Comparison of ENCODE assay signal across 8 cellular contexts in genomic region chr14:24081739-24082204, GRCh38. TPM values are rescaled to one million over a fixed set of nuclear protein-coding genes. Genes with fewer than 3 reads are reported as not detected.
A peak's percentile ranks its signal among the peaks of the same experiment; 100 is the strongest.
DNase-seq lines count a peak whose midpoint lies in the region; ATAC-seq and TF ChIP-seq lines count a peak whose summit lies in the region.

No MANE protein-coding gene starts in this region.

- TF ChIP-seq POLR2A in gastrocnemius medialis (IDR thresholded peaks at IDR 0.05) = no peak

- no peak for TF ChIP-seq CTCF in GM12875 (IDR thresholded peaks at IDR 0.05; ENCODE audit: borderline replicate concordance, insufficient read depth, low read depth, low read length)
- TF ChIP-seq CTCF in fibroblast of lung (conservative IDR thresholded peaks at IDR 0.05 in 1 of 2, IDR thresholded peaks at IDR 0.05 in 1 of 2; ENCODE audit: low read depth in 1 of 2, low read length in 2 of 2) = no peak
- TF ChIP-seq CTCF in gastrocnemius medialis (IDR thresholded peaks at IDR 0.05 in 4 of 5, conservative IDR thresholded peaks at IDR 0.05 in 1 of 5) = no peak
- TF ChIP-seq CTCF in GM13977 (IDR thresholded peaks at IDR 0.05; ENCODE audit: extremely low read depth, insufficient read depth, missing control alignments) = no peak

- H3K4me2 ChIP-seq in fibroblast of lung (ENCODE audit: extremely low read depth, insufficient read depth, low read length) = peak overlapping the region; percentile 81

- ATAC-seq in gastrocnemius medialis = no peak

- no peak overlapping the region for H3K9ac ChIP-seq in SK-N-MC (ENCODE audit: insufficient read length)
- no peak overlapping the region for H3K9ac ChIP-seq in fibroblast of lung (ENCODE audit: insufficient read depth, low read length)

- H3K4me1 ChIP-seq in fibroblast of lung (ENCODE audit: control insufficient read depth, extremely low read depth, insufficient read depth, low read length) = peaks cover 3% of the 10 kb centered on the region
- peaks cover 0 to 10% of the 10 kb centered on the region in 2 donors for H3K4me1 ChIP-seq in gastrocnemius medialis

- H3K27me3 ChIP-seq in fibroblast of lung (ENCODE audit: control insufficient read depth, insufficient read depth, low read length) (peaks cover 26% of the 10 kb centered on the region), gastrocnemius medialis (no peaks in the 10 kb centered on the region)

- in situ Hi-C loops in gastrocnemius medialis (cut with MboI; ENCODE audit: low sequenced_read_pairs in 4 of 4) = no loop called here
- in situ Hi-C loops in GM13977 (cut with MboI; ENCODE audit: low pct_unique_long_range_greater_than_20kb, low sequenced_read_pairs, unreplicated experiment) = loop anchor here (25.0 kb wide), 1 partner anchor 94 kb away; the partner anchor contains the start of gene DHRS4L2

- no peaks in the 10 kb centered on the region for H3K79me2 ChIP-seq in fibroblast of lung (ENCODE audit: control insufficient read depth, insufficient read depth, low read length)

- H3K4me3 ChIP-seq in GM12875 (ENCODE audit: low read depth, low read length) = peak overlapping the region; percentile 58
- peak overlapping the region; percentile 74 for H3K4me3 ChIP-seq in SK-N-MC
- H3K4me3 ChIP-seq in fibroblast of lung (replicated peaks in 1 of 4; ENCODE audit: control extremely low read depth in 1 of 4, insufficient read depth in 1 of 4, low read depth in 3 of 4, low read length in 4 of 4) = peak overlapping the region in 1 of 4 experiments; percentile 61
- H3K4me3 ChIP-seq in gastrocnemius medialis = peak overlapping the region; percentile 54 to 76 (median 64)

- no peak for DNase-seq in SK-N-MC (ENCODE audit: low read depth, low spot score)
- DNase-seq in fibroblast of lung (ENCODE audit: low read depth in 2 of 2) = no peak
- DNase-seq in gastrocnemius medialis = no peak
- no peak for DNase-seq in GM13977 (ENCODE audit: low spot score)
- no peak for DNase-seq in HCEC 1CT
- DNase-seq in iPS-NIHi7 (ENCODE audit: extremely low spot score) = no peak
- no peak for DNase-seq in AG08395 (ENCODE audit: low spot score)

- H4K20me1 ChIP-seq in fibroblast of lung (ENCODE audit: control insufficient read depth, extremely low read depth, insufficient read depth, low read length) = no peaks in the 10 kb centered on the region

- H3K36me3 ChIP-seq in SK-N-MC (ENCODE audit: insufficient read depth, low read length) = no peaks in the 10 kb centered on the region
- no peaks in the 10 kb centered on the region for H3K36me3 ChIP-seq in fibroblast of lung (ENCODE audit: control insufficient read depth, insufficient read depth, low read length)
- no peaks in the 10 kb centered on the region for H3K36me3 ChIP-seq in gastrocnemius medialis

- intact Hi-C loops in gastrocnemius medialis (cut with DNase I; ENCODE audit: low total_unique reads) = no loop called here

- no peak overlapping the region for H2AFZ ChIP-seq in fibroblast of lung (ENCODE audit: low read length)

- H3K9me3 ChIP-seq in SK-N-MC (ENCODE audit: low read depth, low read length) = no peaks in the 10 kb centered on the region
- H3K9me3 ChIP-seq in fibroblast of lung (ENCODE audit: control insufficient read depth, insufficient read depth, low read depth, low read length) = no peaks in the 10 kb centered on the region
- H3K9me3 ChIP-seq in gastrocnemius medialis = no peaks in the 10 kb centered on the region

- H3K27ac ChIP-seq in SK-N-MC (no peak overlapping the region), fibroblast of lung (ENCODE audit: insufficient read depth, low read length) (no peak overlapping the region), gastrocnemius medialis (no peak overlapping the region)

RNA-seq across cellular contexts. Expression of gene CPNE6, which starts 10.4 kb away (rescaled TPM):
- not detected in 2 replicates for total RNA-seq in fibroblast of lung
- polyA plus RNA-seq in fibroblast of lung = not detected in 2 replicates
- polyA plus RNA-seq in fibroblast of lung (2012) = not detected in 2 replicates
- not detected in 2 replicates for polyA minus RNA-seq in fibroblast of lung (ENCODE audit: low replicate concordance)
- not detected for total RNA-seq in gastrocnemius medialis

RNA-seq across cellular contexts. Expression of gene PCK2, which starts 12.3 kb away (rescaled TPM):
- total RNA-seq in fibroblast of lung = 33.9 and 71.3 TPM in 2 replicates
- 12.7 and 15.9 TPM in 2 replicates for polyA plus RNA-seq in fibroblast of lung
- 17.0 and 22.7 TPM in 2 replicates for polyA plus RNA-seq in fibroblast of lung (2012)
- polyA minus RNA-seq in fibroblast of lung (ENCODE audit: low replicate concordance) = 33.5 and 51.1 TPM in 2 replicates
- total RNA-seq in gastrocnemius medialis = 1 to 10 TPM; 1.9 to 9.8 (median 3.6) TPM

RNA-seq across cellular contexts. Expression of gene CARMIL3, which starts 30.0 kb away (rescaled TPM):
- total RNA-seq in fibroblast of lung = 0.17 and 0.26 TPM in 2 replicates
- 0.11 TPM in 1 of 2 replicates, not detected in the other for polyA plus RNA-seq in fibroblast of lung
- not detected in 2 replicates for polyA plus RNA-seq in fibroblast of lung (2012)
- polyA minus RNA-seq in fibroblast of lung (ENCODE audit: low replicate concordance) = not detected in 2 replicates
- total RNA-seq in gastrocnemius medialis = under 1 TPM in 2 of 4 donors, not detected in 2; 0.04 to 0.31 TPM

RNA-seq across cellular contexts. Expression of gene DCAF11, which starts 32.8 kb away (rescaled TPM):
- total RNA-seq in fibroblast of lung = 52.9 and 68.0 TPM in 2 replicates
- polyA plus RNA-seq in fibroblast of lung = 18.4 and 21.7 TPM in 2 replicates
- polyA plus RNA-seq in fibroblast of lung (2012) = 23.8 and 26.8 TPM in 2 replicates
- 46.5 and 62.5 TPM in 2 replicates for polyA minus RNA-seq in fibroblast of lung (ENCODE audit: low replicate concordance)
- total RNA-seq in gastrocnemius medialis = 100 to 1,000 TPM in 1 of 4 donors, 10 to 100 TPM in 3; 52.4 to 113 (median 88.7) TPM

RNA-seq across cellular contexts. Expression of gene NRL, which starts 33.0 kb away (rescaled TPM):
- total RNA-seq in fibroblast of lung (0.77 and 0.99 TPM in 2 replicates), gastrocnemius medialis (1 to 10 TPM in 3 of 4 donors, under 1 TPM in 1; 0.82 to 4.5 (median 2.4) TPM)
- 0.45 and 0.49 TPM in 2 replicates for polyA plus RNA-seq in fibroblast of lung
- polyA plus RNA-seq in fibroblast of lung (2012) = 0.49 and 0.60 TPM in 2 replicates
- 1.0 and 2.6 TPM in 2 replicates for polyA minus RNA-seq in fibroblast of lung (ENCODE audit: low replicate concordance)
